15 cellular contexts compared by ENCODE assay signal in genomic region chr2:215363039-215363438, GRCh38.
"Had no signal": no experiment of that assay in that cellular context is flagged by ENCODE, and none has a peak within 500 bp of the region (broad histone marks: within the 10 kb centered on the region; RNA-seq: fewer than 3 reads in every experiment).

No MANE protein-coding gene starts in this region.

- H3K79me2 ChIP-seq: parathyroid adenoma had no signal

- H3K36me3 Mint-ChIP-seq: natural killer cell had no signal

- H2AFZ ChIP-seq: parathyroid adenoma had no signal

- H3K27ac ChIP-seq: adrenal gland, dorsolateral prefrontal cortex, epithelial cell of prostate, heart right ventricle, parathyroid adenoma, tibial artery, WERI-Rb-1 had no signal

- H3K4me1 ChIP-seq: adrenal gland, heart right ventricle, parathyroid adenoma, tibial artery had no signal

- H3K36me3 ChIP-seq: WERI-Rb-1 had no signal

- ATAC-seq: heart right ventricle, natural killer cell had no signal

- DNase-seq: activated CD4-positive, alpha-beta T cell treated with anti-CD3 and anti-CD28 coated beads for 1 hour; activated CD8-positive, alpha-beta memory T cell treated with anti-CD3 and anti-CD28 coated beads for 24 hours; activated gamma-delta T cell; adrenal gland; caudate nucleus; dorsolateral prefrontal cortex; heart right ventricle; left cardiac atrium; natural killer cell; stimulated activated naive CD4-positive, alpha-beta T cell; tibial artery; WERI-Rb-1 had no signal

- H3K4me3 Mint-ChIP-seq: activated naive CD4-positive, alpha-beta T cell treated with anti-CD3 and anti-CD28 coated beads, Interleukin-2, amount 50 U/mL, for 24 hours; natural killer cell had no signal

- H3K9ac ChIP-seq: parathyroid adenoma had no signal

- H3K27me3 Mint-ChIP-seq: activated naive CD4-positive, alpha-beta T cell treated with anti-CD3 and anti-CD28 coated beads, Interleukin-2, amount 50 U/mL, for 24 hours had no signal

- H3K4me3 ChIP-seq: adrenal gland, dorsolateral prefrontal cortex, heart right ventricle, tibial artery had no signal

- H3K9me3 ChIP-seq: adrenal gland, heart right ventricle, tibial artery had no signal

- H3K4me1 Mint-ChIP-seq: activated naive CD4-positive, alpha-beta T cell treated with anti-CD3 and anti-CD28 coated beads, Interleukin-2, amount 50 U/mL, for 24 hours; natural killer cell had no signal

- H3K27me3 ChIP-seq: adrenal gland, dorsolateral prefrontal cortex, heart right ventricle, tibial artery had no signal

- H3K27ac Mint-ChIP-seq: activated naive CD4-positive, alpha-beta T cell treated with anti-CD3 and anti-CD28 coated beads, Interleukin-2, amount 50 U/mL, for 24 hours; natural killer cell had no signal

- H3K9me3 Mint-ChIP-seq: activated naive CD4-positive, alpha-beta T cell treated with anti-CD3 and anti-CD28 coated beads, Interleukin-2, amount 50 U/mL, for 24 hours; natural killer cell had no signal
